1 cellular context compared by ENCODE assay signal in genomic region chr2:37993135-37993534, GRCh38.
TF ChIP-seq lines count a peak whose summit lies in the region.

No MANE protein-coding gene starts in this region.

TF ChIP-seq in GM23338, 12 proteins besides CTCF, POLR2A, EP300 and RAD21 (continued from another document):
- TF ChIP-seq, protein P1, sequence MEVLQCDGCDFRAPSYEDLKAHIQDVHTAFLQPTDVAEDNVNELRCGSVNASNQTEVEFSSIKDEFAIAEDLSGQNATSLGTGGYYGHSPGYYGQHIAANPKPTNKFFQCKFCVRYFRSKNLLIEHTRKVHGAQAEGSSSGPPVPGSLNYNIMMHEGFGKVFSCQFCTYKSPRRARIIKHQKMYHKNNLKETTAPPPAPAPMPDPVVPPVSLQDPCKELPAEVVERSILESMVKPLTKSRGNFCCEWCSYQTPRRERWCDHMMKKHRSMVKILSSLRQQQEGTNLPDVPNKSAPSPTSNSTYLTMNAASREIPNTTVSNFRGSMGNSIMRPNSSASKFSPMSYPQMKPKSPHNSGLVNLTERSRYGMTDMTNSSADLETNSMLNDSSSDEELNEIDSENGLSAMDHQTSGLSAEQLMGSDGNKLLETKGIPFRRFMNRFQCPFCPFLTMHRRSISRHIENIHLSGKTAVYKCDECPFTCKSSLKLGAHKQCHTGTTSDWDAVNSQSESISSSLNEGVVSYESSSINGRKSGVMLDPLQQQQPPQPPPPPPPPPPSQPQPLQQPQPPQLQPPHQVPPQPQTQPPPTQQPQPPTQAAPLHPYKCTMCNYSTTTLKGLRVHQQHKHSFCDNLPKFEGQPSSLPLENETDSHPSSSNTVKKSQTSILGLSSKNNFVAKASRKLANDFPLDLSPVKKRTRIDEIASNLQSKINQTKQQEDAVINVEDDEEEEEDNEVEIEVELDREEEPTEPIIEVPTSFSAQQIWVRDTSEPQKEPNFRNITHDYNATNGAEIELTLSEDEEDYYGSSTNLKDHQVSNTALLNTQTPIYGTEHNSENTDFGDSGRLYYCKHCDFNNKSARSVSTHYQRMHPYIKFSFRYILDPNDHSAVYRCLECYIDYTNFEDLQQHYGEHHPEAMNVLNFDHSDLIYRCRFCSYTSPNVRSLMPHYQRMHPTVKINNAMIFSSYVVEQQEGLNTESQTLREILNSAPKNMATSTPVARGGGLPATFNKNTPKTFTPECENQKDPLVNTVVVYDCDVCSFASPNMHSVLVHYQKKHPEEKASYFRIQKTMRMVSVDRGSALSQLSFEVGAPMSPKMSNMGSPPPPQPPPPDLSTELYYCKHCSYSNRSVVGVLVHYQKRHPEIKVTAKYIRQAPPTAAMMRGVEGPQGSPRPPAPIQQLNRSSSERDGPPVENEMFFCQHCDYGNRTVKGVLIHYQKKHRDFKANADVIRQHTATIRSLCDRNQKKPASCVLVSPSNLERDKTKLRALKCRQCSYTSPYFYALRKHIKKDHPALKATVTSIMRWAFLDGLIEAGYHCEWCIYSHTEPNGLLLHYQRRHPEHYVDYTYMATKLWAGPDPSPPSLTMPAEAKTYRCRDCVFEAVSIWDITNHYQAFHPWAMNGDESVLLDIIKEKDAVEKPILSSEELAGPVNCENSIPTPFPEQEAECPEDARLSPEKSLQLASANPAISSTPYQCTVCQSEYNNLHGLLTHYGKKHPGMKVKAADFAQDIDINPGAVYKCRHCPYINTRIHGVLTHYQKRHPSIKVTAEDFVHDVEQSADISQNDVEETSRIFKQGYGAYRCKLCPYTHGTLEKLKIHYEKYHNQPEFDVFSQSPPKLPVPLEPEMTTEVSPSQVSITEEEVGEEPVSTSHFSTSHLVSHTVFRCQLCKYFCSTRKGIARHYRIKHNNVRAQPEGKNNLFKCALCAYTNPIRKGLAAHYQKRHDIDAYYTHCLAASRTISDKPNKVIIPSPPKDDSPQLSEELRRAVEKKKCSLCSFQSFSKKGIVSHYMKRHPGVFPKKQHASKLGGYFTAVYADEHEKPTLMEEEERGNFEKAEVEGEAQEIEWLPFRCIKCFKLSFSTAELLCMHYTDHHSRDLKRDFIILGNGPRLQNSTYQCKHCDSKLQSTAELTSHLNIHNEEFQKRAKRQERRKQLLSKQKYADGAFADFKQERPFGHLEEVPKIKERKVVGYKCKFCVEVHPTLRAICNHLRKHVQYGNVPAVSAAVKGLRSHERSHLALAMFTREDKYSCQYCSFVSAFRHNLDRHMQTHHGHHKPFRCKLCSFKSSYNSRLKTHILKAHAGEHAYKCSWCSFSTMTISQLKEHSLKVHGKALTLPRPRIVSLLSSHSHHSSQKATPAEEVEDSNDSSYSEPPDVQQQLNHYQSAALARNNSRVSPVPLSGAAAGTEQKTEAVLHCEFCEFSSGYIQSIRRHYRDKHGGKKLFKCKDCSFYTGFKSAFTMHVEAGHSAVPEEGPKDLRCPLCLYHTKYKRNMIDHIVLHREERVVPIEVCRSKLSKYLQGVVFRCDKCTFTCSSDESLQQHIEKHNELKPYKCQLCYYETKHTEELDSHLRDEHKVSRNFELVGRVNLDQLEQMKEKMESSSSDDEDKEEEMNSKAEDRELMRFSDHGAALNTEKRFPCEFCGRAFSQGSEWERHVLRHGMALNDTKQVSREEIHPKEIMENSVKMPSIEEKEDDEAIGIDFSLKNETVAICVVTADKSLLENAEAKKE (CRISPR knock-in tag; IDR thresholded peaks at IDR 0.05), result no peak
- TF ChIP-seq ZNF114 (CRISPR knock-in tag; IDR thresholded peaks at IDR 0.05) (no peak), CREB1 (CRISPR knock-in tag; IDR thresholded peaks at IDR 0.05; ENCODE audit: low read depth) (no peak), ZNF331 (CRISPR knock-in tag; IDR thresholded peaks at IDR 0.05; ENCODE audit: low read depth) (no peak), STAT1 (IDR thresholded peaks at IDR 0.05; ENCODE audit: unreplicated experiment) (no peak)
